In the genomic region with DNA sequence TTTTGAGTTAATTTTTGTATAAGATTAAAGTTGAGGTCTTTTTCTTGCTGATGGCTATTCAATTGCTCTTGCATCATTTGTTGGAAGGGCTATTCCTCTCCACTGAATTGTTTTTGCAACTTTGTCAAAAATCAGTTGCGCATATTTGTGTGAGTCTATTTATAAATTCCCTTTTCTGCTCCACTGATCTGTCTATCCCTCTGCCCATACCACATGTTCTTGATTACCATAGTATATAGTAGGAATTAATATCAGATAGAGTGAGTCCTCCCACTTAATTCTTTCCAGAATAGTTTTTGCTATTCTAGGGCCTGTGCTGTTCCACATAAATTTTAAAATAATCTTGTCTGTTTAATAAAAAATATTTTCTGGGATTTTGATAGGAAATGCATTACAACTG, we compare ENCODE assay signal across 26 cellular contexts.
"Had no signal": no experiment of that assay in that cellular context is flagged by ENCODE, and none has a peak within 500 bp of the region (broad histone marks: within the 10 kb centered on the region; RNA-seq: fewer than 3 reads in every experiment).

No MANE protein-coding gene starts in this region.

- H3K4me3 ChIP-seq: K562 had no signal

- H3K4me3 Mint-ChIP-seq: activated B cell treated with CpG ODN at 0.5 μM for 24 hours; activated CD4-positive, alpha-beta memory T cell treated with anti-CD3 and anti-CD28 coated beads for 36 hours; activated CD4-positive, alpha-beta T cell treated with anti-CD3 and anti-CD28 coated beads, Interleukin-2, amount 10 ng/mL, durations not matched to agents 7 days and 5 days; activated naive CD4-positive, alpha-beta T cell treated with anti-CD3 and anti-CD28 coated beads, Interleukin-2, amount 50 U/mL, for 24 hours; activated naive CD8-positive, alpha-beta T cell treated with anti-CD3 and anti-CD28 coated beads, Interleukin-2, amount 50 U/mL, for 24 hours; brain; T-cell had no signal

- ATAC-seq: activated naive CD8-positive, alpha-beta T cell treated with anti-CD3 and anti-CD28 coated beads, Interleukin-2, amount 50 U/mL, for 24 hours; K562; Panc1; T-cell had no signal

- H3K4me1 Mint-ChIP-seq: activated B cell treated with CpG ODN at 0.5 μM for 24 hours; activated CD4-positive, alpha-beta T cell treated with anti-CD3 and anti-CD28 coated beads, Interleukin-2, amount 10 ng/mL, durations not matched to agents 7 days and 5 days; activated naive CD4-positive, alpha-beta T cell treated with anti-CD3 and anti-CD28 coated beads, Interleukin-2, amount 50 U/mL, for 24 hours; T-cell had no signal

- H3K9me3 Mint-ChIP-seq: activated B cell treated with CpG ODN at 0.5 μM for 24 hours; activated CD4-positive, alpha-beta memory T cell treated with anti-CD3 and anti-CD28 coated beads for 36 hours; activated CD4-positive, alpha-beta T cell treated with anti-CD3 and anti-CD28 coated beads, Interleukin-2, amount 10 ng/mL, durations not matched to agents 7 days and 5 days; activated naive CD4-positive, alpha-beta T cell treated with anti-CD3 and anti-CD28 coated beads, Interleukin-2, amount 50 U/mL, for 24 hours; activated naive CD8-positive, alpha-beta T cell treated with anti-CD3 and anti-CD28 coated beads, Interleukin-2, amount 50 U/mL, for 24 hours; brain; T-cell had no signal

- H3K27ac Mint-ChIP-seq: activated B cell treated with CpG ODN at 0.5 μM for 24 hours; activated CD4-positive, alpha-beta memory T cell treated with anti-CD3 and anti-CD28 coated beads for 36 hours; activated CD4-positive, alpha-beta T cell treated with anti-CD3 and anti-CD28 coated beads, Interleukin-2, amount 10 ng/mL, durations not matched to agents 7 days and 5 days; activated naive CD4-positive, alpha-beta T cell treated with anti-CD3 and anti-CD28 coated beads, Interleukin-2, amount 50 U/mL, for 24 hours; activated naive CD8-positive, alpha-beta T cell treated with anti-CD3 and anti-CD28 coated beads, Interleukin-2, amount 50 U/mL, for 24 hours; T-cell had no signal

- H3K36me3 Mint-ChIP-seq: activated CD4-positive, alpha-beta memory T cell treated with anti-CD3 and anti-CD28 coated beads for 36 hours; activated naive CD4-positive, alpha-beta T cell treated with anti-CD3 and anti-CD28 coated beads, Interleukin-2, amount 50 U/mL, for 24 hours; brain; T-cell had no signal

- DNase-seq: activated B cell treated with CpG ODN at 0.5 μM for 24 hours; activated CD4-positive, alpha-beta memory T cell treated with anti-CD3 and anti-CD28 coated beads for 36 hours; activated CD4-positive, alpha-beta T cell treated with anti-CD3 and anti-CD28 coated beads for 1 hour; activated CD4-positive, alpha-beta T cell treated with anti-CD3 and anti-CD28 coated beads, Interleukin-2, amount 10 ng/mL, durations not matched to agents 7 days and 5 days; activated CD8-positive, alpha-beta memory T cell treated with anti-CD3 and anti-CD28 coated beads for 24 hours; activated naive CD4-positive, alpha-beta T cell; activated naive CD8-positive, alpha-beta T cell treated with anti-CD3 and anti-CD28 coated beads, Interleukin-2, amount 50 U/mL, for 24 hours; amygdala; Karpas-422; MM.1S; NCI-H1105; NCI-H1436 treated with DMSO at 0.1 percent for 48 hours; NCI-H187; NCI-H2081; NCI-H510A treated with DMSO at 0.1 percent for 48 hours; NCI-H69; NK-92 treated with Interleukin-12 subunit alpha and Interleukin-12 subunit beta, amount 100 ng/mL, for 24 hours; OCI-M1; Right ventricle myocardium superior; T-cell; T1000 had no signal

- H3K27ac ChIP-seq: RWPE1 had no signal
